ENCODE assay signal across 1 cellular context in genomic region chr10:132591166-132591971, GRCh38.
TF ChIP-seq lines count a peak whose summit lies in the region.

No MANE protein-coding gene starts in this region.

TF ChIP-seq in HepG2, 621 proteins besides CTCF, POLR2A, EP300 and RAD21 (continued from another document and continues in another):
- TF ChIP-seq, protein P1, sequence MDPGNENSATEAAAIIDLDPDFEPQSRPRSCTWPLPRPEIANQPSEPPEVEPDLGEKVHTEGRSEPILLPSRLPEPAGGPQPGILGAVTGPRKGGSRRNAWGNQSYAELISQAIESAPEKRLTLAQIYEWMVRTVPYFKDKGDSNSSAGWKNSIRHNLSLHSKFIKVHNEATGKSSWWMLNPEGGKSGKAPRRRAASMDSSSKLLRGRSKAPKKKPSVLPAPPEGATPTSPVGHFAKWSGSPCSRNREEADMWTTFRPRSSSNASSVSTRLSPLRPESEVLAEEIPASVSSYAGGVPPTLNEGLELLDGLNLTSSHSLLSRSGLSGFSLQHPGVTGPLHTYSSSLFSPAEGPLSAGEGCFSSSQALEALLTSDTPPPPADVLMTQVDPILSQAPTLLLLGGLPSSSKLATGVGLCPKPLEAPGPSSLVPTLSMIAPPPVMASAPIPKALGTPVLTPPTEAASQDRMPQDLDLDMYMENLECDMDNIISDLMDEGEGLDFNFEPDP (CRISPR knock-in tag; conservative IDR thresholded peaks at IDR 0.05) = no peak
- TF ChIP-seq ESRRA (CRISPR knock-in tag; IDR thresholded peaks at IDR 0.05; ENCODE audit: low read depth) (no peak), FIP1L1 (IDR thresholded peaks at IDR 0.05; ENCODE audit: borderline replicate concordance, insufficient read depth, low read depth, low read length) (no peak), RBFOX2 (IDR thresholded peaks at IDR 0.05; ENCODE audit: low read depth, low read length) (peak; percentile 33; the same call in 1 of the 2 replicates), ARID2 (CRISPR knock-in tag; IDR thresholded peaks at IDR 0.05; ENCODE audit: borderline replicate concordance) (peak; percentile 53; the same call in 1 of the 2 replicates), NCOA2 (CRISPR knock-in tag; IDR thresholded peaks at IDR 0.05) (peak; percentile 45; the same call in 1 of the 2 replicates), NFE2L2 (IDR thresholded peaks at IDR 0.05; ENCODE audit: low read length) (0 out of 2 replicates have a peak, but pooled peaks have one; percentile 30), MAX (IDR thresholded peaks at IDR 0.05) (0 out of 2 replicates have a peak, but pooled peaks have one; percentile 46), ZMAT3 (CRISPR knock-in tag; conservative IDR thresholded peaks at IDR 0.05) (peak; percentile 64; the same call in 1 of the 2 replicates), RXRB (CRISPR knock-in tag; IDR thresholded peaks at IDR 0.05; ENCODE audit: borderline replicate concordance) (peak; percentile 55; the same call in 1 of the 2 replicates), EHMT2 (IDR thresholded peaks at IDR 0.05; ENCODE audit: borderline replicate concordance, low read depth, low read length) (no peak), BCL6 (CRISPR knock-in tag; IDR thresholded peaks at IDR 0.05) (peak; percentile 67), IRF2 (CRISPR knock-in tag; IDR thresholded peaks at IDR 0.05) (peak; percentile 39; the same call in 1 of the 2 replicates), GABPB1 (CRISPR knock-in tag; IDR thresholded peaks at IDR 0.05) (no peak; the same call in 1 of the 2 replicates), ZFP90 (CRISPR knock-in tag; IDR thresholded peaks at IDR 0.05; ENCODE audit: borderline replicate concordance) (no peak), ZBTB20 (CRISPR knock-in tag; IDR thresholded peaks at IDR 0.05; ENCODE audit: borderline replicate concordance, low read depth) (no peak), AKAP8 (CRISPR knock-in tag; IDR thresholded peaks at IDR 0.05) (peak; percentile 55; the same call in 1 of the 2 replicates), STAT5B (CRISPR knock-in tag; IDR thresholded peaks at IDR 0.05) (no peak), GATA4 (IDR thresholded peaks at IDR 0.05; ENCODE audit: borderline replicate concordance, low read depth) (peak; percentile 50; the same call in 1 of the 2 replicates), TAF1 (CRISPR knock-in tag; IDR thresholded peaks at IDR 0.05) (peak; percentile 43; the same call in 1 of the 2 replicates), FOXP4 (CRISPR knock-in tag; IDR thresholded peaks at IDR 0.05) (peak; percentile 44; the same call in 1 of the 2 replicates), DPF2 (CRISPR knock-in tag; IDR thresholded peaks at IDR 0.05; ENCODE audit: borderline replicate concordance, low read depth) (no peak; the same call in 1 of the 2 replicates), ZNF333 (CRISPR knock-in tag; IDR thresholded peaks at IDR 0.05; ENCODE audit: borderline replicate concordance) (no peak), MIXL1 (CRISPR knock-in tag; IDR thresholded peaks at IDR 0.05) (peak; percentile 24; the same call in 1 of the 2 replicates), CHD2 (IDR thresholded peaks at IDR 0.05; ENCODE audit: low read depth, low read length) (no peak), ZNF263 (CRISPR knock-in tag; IDR thresholded peaks at IDR 0.05) (0 out of 2 replicates have a peak, but pooled peaks have one; percentile 33), PHF5A (CRISPR knock-in tag; IDR thresholded peaks at IDR 0.05; ENCODE audit: low read depth, unreplicated experiment) (no peak), ZFP1 (CRISPR knock-in tag; IDR thresholded peaks at IDR 0.05) (peak; percentile 59; the same call in 1 of the 2 replicates), KLF15 (CRISPR knock-in tag; IDR thresholded peaks at IDR 0.05; ENCODE audit: borderline replicate concordance) (no peak), ATF7 (IDR thresholded peaks at IDR 0.05) (no peak), ATF7 (CRISPR knock-in tag; IDR thresholded peaks at IDR 0.05) (0 out of 2 replicates have a peak, but pooled peaks have one; percentile 57), ZNF776 (CRISPR knock-in tag; IDR thresholded peaks at IDR 0.05) (no peak), ZNF512B (CRISPR knock-in tag; IDR thresholded peaks at IDR 0.05; ENCODE audit: borderline replicate concordance) (0 out of 2 replicates have a peak, but pooled peaks have one; percentile 27), ZNF747 (CRISPR knock-in tag; IDR thresholded peaks at IDR 0.05; ENCODE audit: borderline replicate concordance) (peak; percentile 61; the same call in 1 of the 2 replicates), ZNF788 (CRISPR knock-in tag; IDR thresholded peaks at IDR 0.05; ENCODE audit: borderline replicate concordance) (no peak; the same call in 1 of the 2 replicates), REXO4 (CRISPR knock-in tag; IDR thresholded peaks at IDR 0.05; ENCODE audit: borderline replicate concordance) (no peak), HNF4G (IDR thresholded peaks at IDR 0.05; ENCODE audit: borderline replicate concordance, low read depth, low read length) (peak; percentile 39; the same call in 1 of the 2 replicates), HNF4G (CRISPR knock-in tag; IDR thresholded peaks at IDR 0.05; ENCODE audit: borderline replicate concordance, low read depth) (0 out of 2 replicates have a peak, but pooled peaks have one; percentile 52), MTA1 (CRISPR knock-in tag; IDR thresholded peaks at IDR 0.05; ENCODE audit: borderline replicate concordance) (no peak), RFXANK (CRISPR knock-in tag; IDR thresholded peaks at IDR 0.05) (no peak), HOXA5 (CRISPR knock-in tag; IDR thresholded peaks at IDR 0.05) (peak; percentile 40; the same call in 1 of the 2 replicates), ZNF615 (CRISPR knock-in tag; IDR thresholded peaks at IDR 0.05; ENCODE audit: borderline replicate concordance) (no peak), CREB1 (IDR thresholded peaks at IDR 0.05) (no peak), CREB1 (CRISPR knock-in tag; IDR thresholded peaks at IDR 0.05) (no peak), ZNF572 (CRISPR knock-in tag; IDR thresholded peaks at IDR 0.05) (no peak; the same call in 1 of the 2 replicates), NAIF1 (CRISPR knock-in tag; IDR thresholded peaks at IDR 0.05; ENCODE audit: borderline replicate concordance) (no peak), SNAPC2 (CRISPR knock-in tag; IDR thresholded peaks at IDR 0.05) (no peak), SOX6 (IDR thresholded peaks at IDR 0.05) (no peak), SOX6 (CRISPR knock-in tag; IDR thresholded peaks at IDR 0.05) (peak; percentile 61), SOX13 (IDR thresholded peaks at IDR 0.05) (no peak), SOX13 (CRISPR knock-in tag; conservative IDR thresholded peaks at IDR 0.05 in 1 of 2, IDR thresholded peaks at IDR 0.05 in 1 of 2) (peak in 1 of 2 experiments; percentile 31; a peak in 1 of 4 replicates), ZBTB38 (CRISPR knock-in tag; IDR thresholded peaks at IDR 0.05) (peak; percentile 71), HNF1B (CRISPR knock-in tag; IDR thresholded peaks at IDR 0.05) (peak; percentile 64; the same call in 1 of the 2 replicates), SP5 (CRISPR knock-in tag; IDR thresholded peaks at IDR 0.05; ENCODE audit: borderline replicate concordance, low read depth) (peak; percentile 43), JUND (CRISPR knock-in tag; IDR thresholded peaks at IDR 0.05) (no peak; the same call in 1 of the 2 replicates), KAT7 (CRISPR knock-in tag; IDR thresholded peaks at IDR 0.05; ENCODE audit: borderline replicate concordance) (peak; percentile 72; the same call in 1 of the 2 replicates), ZNF746 (CRISPR knock-in tag; IDR thresholded peaks at IDR 0.05) (no peak), ZNF510 (CRISPR knock-in tag; IDR thresholded peaks at IDR 0.05; ENCODE audit: low read depth) (0 out of 2 replicates have a peak, but pooled peaks have one; percentile 46), KLF6 (CRISPR knock-in tag; IDR thresholded peaks at IDR 0.05) (no peak), ZNF501 (CRISPR knock-in tag; IDR thresholded peaks at IDR 0.05) (0 out of 2 replicates have a peak, but pooled peaks have one; percentile 21)
- TF ChIP-seq, protein P2, sequence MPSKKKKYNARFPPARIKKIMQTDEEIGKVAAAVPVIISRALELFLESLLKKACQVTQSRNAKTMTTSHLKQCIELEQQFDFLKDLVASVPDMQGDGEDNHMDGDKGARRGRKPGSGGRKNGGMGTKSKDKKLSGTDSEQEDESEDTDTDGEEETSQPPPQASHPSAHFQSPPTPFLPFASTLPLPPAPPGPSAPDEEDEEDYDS (CRISPR knock-in tag; IDR thresholded peaks at IDR 0.05) = no peak; the same call in 1 of the 2 replicates
- TF ChIP-seq, protein P3, sequence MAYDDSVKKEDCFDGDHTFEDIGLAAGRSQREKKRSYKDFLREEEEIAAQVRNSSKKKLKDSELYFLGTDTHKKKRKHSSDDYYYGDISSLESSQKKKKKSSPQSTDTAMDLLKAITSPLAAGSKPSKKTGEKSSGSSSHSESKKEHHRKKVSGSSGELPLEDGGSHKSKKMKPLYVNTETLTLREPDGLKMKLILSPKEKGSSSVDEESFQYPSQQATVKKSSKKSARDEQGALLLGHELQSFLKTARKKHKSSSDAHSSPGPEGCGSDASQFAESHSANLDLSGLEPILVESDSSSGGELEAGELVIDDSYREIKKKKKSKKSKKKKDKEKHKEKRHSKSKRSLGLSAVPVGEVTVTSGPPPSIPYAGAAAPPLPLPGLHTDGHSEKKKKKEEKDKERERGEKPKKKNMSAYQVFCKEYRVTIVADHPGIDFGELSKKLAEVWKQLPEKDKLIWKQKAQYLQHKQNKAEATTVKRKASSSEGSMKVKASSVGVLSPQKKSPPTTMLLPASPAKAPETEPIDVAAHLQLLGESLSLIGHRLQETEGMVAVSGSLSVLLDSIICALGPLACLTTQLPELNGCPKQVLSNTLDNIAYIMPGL (CRISPR knock-in tag; IDR thresholded peaks at IDR 0.05; ENCODE audit: borderline replicate concordance in 1 of 2, low read depth in 1 of 2) = peak; percentile 33 to 65; a peak in 2 of 4 replicates
- TF ChIP-seq, protein P4, sequence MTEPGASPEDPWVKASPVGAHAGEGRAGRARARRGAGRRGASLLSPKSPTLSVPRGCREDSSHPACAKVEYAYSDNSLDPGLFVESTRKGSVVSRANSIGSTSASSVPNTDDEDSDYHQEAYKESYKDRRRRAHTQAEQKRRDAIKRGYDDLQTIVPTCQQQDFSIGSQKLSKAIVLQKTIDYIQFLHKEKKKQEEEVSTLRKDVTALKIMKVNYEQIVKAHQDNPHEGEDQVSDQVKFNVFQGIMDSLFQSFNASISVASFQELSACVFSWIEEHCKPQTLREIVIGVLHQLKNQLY (CRISPR knock-in tag; IDR thresholded peaks at IDR 0.05) = no peak
- TF ChIP-seq, protein P5, sequence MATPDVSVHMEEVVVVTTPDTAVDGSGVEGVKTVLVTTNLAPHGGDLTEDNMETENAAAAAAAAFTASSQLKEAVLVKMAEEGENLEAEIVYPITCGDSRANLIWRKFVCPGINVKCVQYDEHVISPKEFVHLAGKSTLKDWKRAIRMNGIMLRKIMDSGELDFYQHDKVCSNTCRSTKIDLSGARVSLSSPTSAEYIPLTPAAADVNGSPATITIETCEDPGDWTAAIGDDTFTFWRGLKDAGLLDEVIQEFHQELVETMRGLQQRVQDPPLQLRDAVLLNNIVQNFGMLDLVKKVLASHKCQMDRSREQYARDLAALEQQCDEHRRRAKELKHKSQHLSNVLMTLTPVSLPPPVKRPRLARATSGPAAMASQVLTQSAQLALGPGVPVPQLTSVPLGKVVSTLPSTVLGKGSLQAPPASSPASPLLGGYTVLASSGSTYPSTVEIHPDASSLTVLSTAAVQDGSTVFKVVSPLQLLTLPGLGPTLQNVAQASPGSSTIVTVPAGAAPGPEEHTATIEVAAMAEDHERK (CRISPR knock-in tag; IDR thresholded peaks at IDR 0.05; ENCODE audit: low read depth) = no peak
